ENCODE assay signal across 9 cellular contexts in genomic region chr22:21517374-21517773, GRCh38. TPM values are rescaled to one million over a fixed set of nuclear protein-coding genes. Genes with fewer than 3 reads are reported as not detected.
DNase-seq lines count a peak whose midpoint lies in the region; ATAC-seq lines count a peak whose summit lies in the region.
"Not testable (repeated sequence)": the region's sequence is repeated elsewhere in the genome, so short reads cannot be mapped to it uniquely, and the experiment has no call there.
"Had no signal": no experiment of that assay in that cellular context is flagged by ENCODE, and none has a peak within 500 bp of the region (broad histone marks: within the 10 kb centered on the region; RNA-seq: fewer than 3 reads in every experiment).

No MANE protein-coding gene starts in this region.

- not testable (repeated sequence) for DNase-seq in activated CD8-positive, alpha-beta memory T cell treated with anti-CD3 and anti-CD28 coated beads, Interleukin-2, amount 10 ng/mL, durations not matched to agents 7 days and 5 days; naive thymus-derived CD8-positive, alpha-beta T cell

- H3K27ac Mint-ChIP-seq in activated CD8-positive, alpha-beta memory T cell treated with anti-CD3 and anti-CD28 coated beads, Interleukin-2, amount 10 ng/mL, durations not matched to agents 7 days and 5 days; naive thymus-derived CD8-positive, alpha-beta T cell: not testable (repeated sequence)

- not testable (repeated sequence) for H3K4me3 Mint-ChIP-seq in activated CD8-positive, alpha-beta memory T cell treated with anti-CD3 and anti-CD28 coated beads, Interleukin-2, amount 10 ng/mL, durations not matched to agents 7 days and 5 days; naive thymus-derived CD8-positive, alpha-beta T cell

- ATAC-seq in GM19023 (IDR thresholded peaks at IDR 0.05; ENCODE audit: unreplicated experiment) (peak; percentile 73), GM21619 (IDR thresholded peaks at IDR 0.05; ENCODE audit: unreplicated experiment) (peak; percentile 85), HG02938 (IDR thresholded peaks at IDR 0.05; ENCODE audit: unreplicated experiment) (peak; percentile 84), HG03442 (IDR thresholded peaks at IDR 0.05; ENCODE audit: unreplicated experiment) (peak; percentile 67), esophagus mucosa (peak; percentile 73)
- ATAC-seq in activated CD8-positive, alpha-beta memory T cell treated with anti-CD3 and anti-CD28 coated beads, Interleukin-2, amount 10 ng/mL, durations not matched to agents 7 days and 5 days: peak; percentile 96
- peak; percentile 71 to 76 for ATAC-seq in naive thymus-derived CD8-positive, alpha-beta T cell

- H3K4me1 Mint-ChIP-seq in activated CD8-positive, alpha-beta memory T cell treated with anti-CD3 and anti-CD28 coated beads, Interleukin-2, amount 10 ng/mL, durations not matched to agents 7 days and 5 days; naive thymus-derived CD8-positive, alpha-beta T cell: not testable (repeated sequence)

- H3K27me3 Mint-ChIP-seq in activated CD8-positive, alpha-beta memory T cell treated with anti-CD3 and anti-CD28 coated beads, Interleukin-2, amount 10 ng/mL, durations not matched to agents 7 days and 5 days; naive thymus-derived CD8-positive, alpha-beta T cell: not testable (repeated sequence)

- H3K36me3 Mint-ChIP-seq in activated CD8-positive, alpha-beta memory T cell treated with anti-CD3 and anti-CD28 coated beads, Interleukin-2, amount 10 ng/mL, durations not matched to agents 7 days and 5 days; naive thymus-derived CD8-positive, alpha-beta T cell: not testable (repeated sequence)

- POLR2A ChIA-PET in naive thymus-derived CD8-positive, alpha-beta T cell (lab: Charles Lee): not testable (repeated sequence)

- H3K9me3 Mint-ChIP-seq in activated CD8-positive, alpha-beta memory T cell treated with anti-CD3 and anti-CD28 coated beads, Interleukin-2, amount 10 ng/mL, durations not matched to agents 7 days and 5 days (ENCODE audit: low read depth); naive thymus-derived CD8-positive, alpha-beta T cell: not testable (repeated sequence)

- CTCF ChIA-PET in activated CD8-positive, alpha-beta memory T cell treated with anti-CD3 and anti-CD28 coated beads, Interleukin-2, amount 10 ng/mL, durations not matched to agents 7 days and 5 days (lab: Charles Lee): not testable (repeated sequence)

RNA-seq across cellular contexts. Expression of gene RIMBP3C, which starts 33.9 kb away (rescaled TPM):
- total RNA-seq in activated CD8-positive, alpha-beta memory T cell treated with anti-CD3 and anti-CD28 coated beads, Interleukin-2, amount 10 ng/mL, durations not matched to agents 7 days and 5 days: under 1 TPM; 0.14 to 0.18 TPM
- 0.04 TPM for total RNA-seq in esophagus mucosa
- total RNA-seq in naive thymus-derived CD8-positive, alpha-beta T cell: 1 to 10 TPM; 3.2 to 3.5 TPM
- under 1 TPM in 2 of 3 donors, not detected in 1; 0.39 to 0.55 TPM for polyA plus RNA-seq in naive thymus-derived CD8-positive, alpha-beta T cell
- total RNA-seq: osteocyte had no signal
- polyA plus RNA-seq: urinary bladder had no signal

RNA-seq across cellular contexts. Expression of gene UBE2L3, which starts 50.1 kb away (rescaled TPM):
- total RNA-seq in activated CD8-positive, alpha-beta memory T cell treated with anti-CD3 and anti-CD28 coated beads, Interleukin-2, amount 10 ng/mL, durations not matched to agents 7 days and 5 days: 10 to 100 TPM; 57.3 to 67.8 TPM
- total RNA-seq in esophagus mucosa: 35.9 TPM
- 10 to 100 TPM; 33.3 to 34.5 TPM for total RNA-seq in naive thymus-derived CD8-positive, alpha-beta T cell
- 10 to 100 TPM; 88.4 to 97.6 (median 96.8) TPM for polyA plus RNA-seq in naive thymus-derived CD8-positive, alpha-beta T cell

RNA-seq across cellular contexts. Expression of gene TMEM191C, which starts 50.2 kb away (rescaled TPM):
- 1 to 10 TPM in 1 of 2 experiments, under 1 TPM in 1; 0.99 to 1.1 TPM for total RNA-seq in activated CD8-positive, alpha-beta memory T cell treated with anti-CD3 and anti-CD28 coated beads, Interleukin-2, amount 10 ng/mL, durations not matched to agents 7 days and 5 days
- total RNA-seq in esophagus mucosa: 4.2 TPM
- 1 to 10 TPM; 5.4 to 5.6 TPM for total RNA-seq in naive thymus-derived CD8-positive, alpha-beta T cell
- polyA plus RNA-seq in naive thymus-derived CD8-positive, alpha-beta T cell: 1 to 10 TPM; 1.0 to 1.5 (median 1.1) TPM
